In the genomic region with DNA sequence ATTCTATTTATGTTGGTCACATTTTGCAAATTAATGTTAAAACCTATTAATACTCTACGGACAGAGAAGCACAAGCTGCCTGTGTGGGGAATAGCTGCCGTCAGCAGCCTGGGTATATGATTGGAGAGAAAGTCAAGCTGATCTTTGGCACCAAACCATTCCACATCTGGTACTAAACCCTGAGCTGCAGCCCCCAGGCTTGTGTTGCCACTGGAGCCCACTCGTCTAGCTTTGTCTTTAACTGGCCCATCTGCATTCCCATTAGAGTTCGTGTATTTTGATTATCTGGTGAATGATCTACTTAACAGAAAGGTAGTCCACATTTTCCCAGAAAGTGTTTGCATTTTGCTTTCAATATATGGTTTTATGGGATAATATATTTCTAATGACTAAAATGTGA, we compare ENCODE assay signal across 19 cellular contexts.
"Had no signal": no experiment of that assay in that cellular context is flagged by ENCODE, and none has a peak within 500 bp of the region (broad histone marks: within the 10 kb centered on the region; RNA-seq: fewer than 3 reads in every experiment).

No MANE protein-coding gene starts in this region.

- H3K27ac Mint-ChIP-seq: activated CD4-positive, alpha-beta T cell treated with anti-CD3 and anti-CD28 coated beads, Interleukin-2, amount 10 ng/mL, durations not matched to agents 7 days and 5 days; stimulated activated memory B cell treated with anti-CD40 and anti-IgM and Interleukin-4, amounts not matched to agents 10 μg/mL and 1 μg/mL and 100 μg/mL, for 72 hours had no signal

- H3K4me3 Mint-ChIP-seq: activated CD4-positive, alpha-beta T cell treated with anti-CD3 and anti-CD28 coated beads, Interleukin-2, amount 10 ng/mL, durations not matched to agents 7 days and 5 days; activated T-cell treated with anti-CD3 and anti-CD28 coated beads, Interleukin-2, amount 50 U/mL, for 72 hours; naive thymus-derived CD8-positive, alpha-beta T cell; stimulated activated memory B cell treated with anti-CD40 and anti-IgM and Interleukin-4, amounts not matched to agents 10 μg/mL and 1 μg/mL and 100 μg/mL, for 72 hours had no signal

- H3K27me3 ChIP-seq: dorsolateral prefrontal cortex, neutrophil, upper lobe of right lung had no signal

- H2AFZ ChIP-seq: parathyroid adenoma had no signal

- H3K9me3 ChIP-seq: neutrophil, upper lobe of right lung had no signal

- H3K4me2 ChIP-seq: smooth muscle cell had no signal

- DNase-seq: activated CD4-positive, alpha-beta T cell treated with anti-CD3 and anti-CD28 coated beads, Interleukin-2, amount 10 ng/mL, durations not matched to agents 7 days and 5 days; activated CD8-positive, alpha-beta memory T cell treated with anti-CD3 and anti-CD28 coated beads, Interleukin-2, amount 50 U/mL, for 4 hours; activated effector memory CD4-positive, alpha-beta T cell treated with anti-CD3 and anti-CD28 coated beads, Interleukin-2, amount 50 U/mL, for 16 hours; activated T-cell treated with anti-CD3 and anti-CD28 coated beads, Interleukin-2, amount 50 U/mL, for 72 hours; amygdala; dorsolateral prefrontal cortex; foreskin fibroblast; kidney glomerular epithelial cell; mesenchymal stem cell; naive thymus-derived CD8-positive, alpha-beta T cell; stimulated activated CD4-positive, alpha-beta T cell treated with anti-CD3 and anti-CD28 coated beads, Interleukin-4, amount 100 ng/mL, for 24 hours; upper lobe of right lung had no signal

- H3K4me1 Mint-ChIP-seq: stimulated activated memory B cell treated with anti-CD40 and anti-IgM and Interleukin-4, amounts not matched to agents 10 μg/mL and 1 μg/mL and 100 μg/mL, for 72 hours had no signal

- H3K9me3 Mint-ChIP-seq: activated CD4-positive, alpha-beta T cell treated with anti-CD3 and anti-CD28 coated beads, Interleukin-2, amount 10 ng/mL, durations not matched to agents 7 days and 5 days; activated naive CD4-positive, alpha-beta T cell treated with anti-CD3 and anti-CD28 coated beads, Interleukin-2, amount 50 U/mL, for 72 hours; activated T-cell treated with anti-CD3 and anti-CD28 coated beads, Interleukin-2, amount 50 U/mL, for 72 hours; naive thymus-derived CD8-positive, alpha-beta T cell; stimulated activated memory B cell treated with anti-CD40 and anti-IgM and Interleukin-4, amounts not matched to agents 10 μg/mL and 1 μg/mL and 100 μg/mL, for 72 hours had no signal

- H3K27ac ChIP-seq: neutrophil, parathyroid adenoma, upper lobe of right lung had no signal

- H3K27me3 Mint-ChIP-seq: activated CD4-positive, alpha-beta T cell treated with anti-CD3 and anti-CD28 coated beads, Interleukin-2, amount 10 ng/mL, durations not matched to agents 7 days and 5 days; naive thymus-derived CD8-positive, alpha-beta T cell; stimulated activated memory B cell treated with anti-CD40 and anti-IgM and Interleukin-4, amounts not matched to agents 10 μg/mL and 1 μg/mL and 100 μg/mL, for 72 hours had no signal

- ATAC-seq: activated CD4-positive, CD25-positive, alpha-beta regulatory T cell treated with anti-CD3 and anti-CD28 coated beads, Interleukin-2, amount 50 U/mL, for 24 hours; activated naive CD4-positive, alpha-beta T cell treated with anti-CD3 and anti-CD28 coated beads, Interleukin-2, amount 50 U/mL, for 72 hours; activated T-cell treated with anti-CD3 and anti-CD28 coated beads, Interleukin-2, amount 50 U/mL, for 72 hours; naive thymus-derived CD8-positive, alpha-beta T cell; sciatic nerve; stimulated activated memory B cell treated with anti-CD40 and anti-IgM and Interleukin-4, amounts not matched to agents 10 μg/mL and 1 μg/mL and 100 μg/mL, for 72 hours; upper lobe of right lung had no signal

- H3K4me3 ChIP-seq: smooth muscle cell, upper lobe of right lung had no signal
